In the genomic region with DNA sequence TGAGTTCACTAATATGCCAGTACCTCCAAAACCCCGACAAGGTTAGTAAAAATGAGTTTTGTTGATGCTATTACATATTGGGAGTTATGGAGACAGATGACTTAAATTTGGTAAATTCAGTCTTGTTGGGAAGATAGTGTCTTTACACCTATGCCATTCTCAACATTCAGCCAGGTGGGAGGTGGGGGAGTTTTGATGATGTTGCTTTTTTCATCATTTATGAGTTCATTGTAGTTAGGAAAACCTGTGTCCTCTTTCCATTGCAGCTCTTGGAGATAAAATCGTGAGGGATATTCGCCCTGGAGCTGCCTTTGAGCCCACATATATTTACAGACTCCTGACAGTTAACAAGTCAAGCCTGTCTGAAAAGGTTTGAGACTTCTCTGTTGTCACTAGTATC, we compare ENCODE assay signal across 19 cellular contexts. TPM values are rescaled to one million over a fixed set of nuclear protein-coding genes. Genes with fewer than 3 reads are reported as not detected.
DNase-seq lines count a peak whose midpoint lies in the region; ATAC-seq and TF ChIP-seq lines count a peak whose summit lies in the region.
"Had no signal": no experiment of that assay in that cellular context is flagged by ENCODE, and none has a peak within 500 bp of the region (broad histone marks: within the 10 kb centered on the region; RNA-seq: fewer than 3 reads in every experiment).

No MANE protein-coding gene starts in this region.

- DNase-seq in CD4-positive, CD25-positive, alpha-beta regulatory T cell = no peak
- DNase-seq in CD4-positive, alpha-beta memory T cell = peak in 1 of 5 donors; percentile 26
- no peak for DNase-seq in T-helper 17 cell
- no peak for DNase-seq in naive thymus-derived CD8-positive, alpha-beta T cell
- no peak for DNase-seq in SIG-M5 treated with dmso at 0.1 percent for 504 hours (lab: John Stamatoyannopoulos, UW; ENCODE audit: unreplicated experiment)
- no peak for DNase-seq in kidney glomerular epithelial cell (lab: John Stamatoyannopoulos, UW)
- DNase-seq in WERI-Rb-1 = no peak
- DNase-seq: Calu3, GF-D8, NCI-H1105 treated with DMSO at 0.1 percent for 48 hours, NCI-H1694 treated with DMSO at 0.1 percent for 48 hours, NCI-H2107, NCI-H226, NCI-H524, NCI-H82, OCI-M1, Right ventricle myocardium superior, SK-N-SH had no signal

- no peaks in the 10 kb centered on the region for H3K9me3 ChIP-seq in CD4-positive, CD25-positive, alpha-beta regulatory T cell (ENCODE audit: control insufficient read depth in 2 of 2, low read length in 2 of 2)
- H3K9me3 ChIP-seq in CD4-positive, alpha-beta memory T cell (ENCODE audit: control insufficient read depth in 1 of 2, low read length in 2 of 2) = no peaks in the 10 kb centered on the region
- H3K9me3 ChIP-seq in T-helper 17 cell (ENCODE audit: control insufficient read depth, low read length, poor library complexity, severe bottlenecking) (no peaks in the 10 kb centered on the region), WERI-Rb-1 (ENCODE audit: severe bottlenecking) (no peaks in the 10 kb centered on the region)
- H3K9me3 ChIP-seq: SK-N-SH had no signal

- no peak for TF ChIP-seq CTCF in WERI-Rb-1 (IDR thresholded peaks at IDR 0.05; ENCODE audit: low read depth, low read length)

- peaks cover 15% of the 10 kb centered on the region for H3K4me1 ChIP-seq in CD4-positive, CD25-positive, alpha-beta regulatory T cell (ENCODE audit: control insufficient read depth, insufficient read depth, low read length, poor library complexity, severe bottlenecking)
- H3K4me1 ChIP-seq in CD4-positive, alpha-beta memory T cell (ENCODE audit: insufficient read depth, low read length) = peaks cover 68% of the 10 kb centered on the region

- no peaks in the 10 kb centered on the region for H3K27me3 Mint-ChIP-seq in CD4-positive, CD25-positive, alpha-beta regulatory T cell
- H3K27me3 Mint-ChIP-seq in CD4-positive, alpha-beta memory T cell = no peaks in the 10 kb centered on the region
- H3K27me3 Mint-ChIP-seq in T-helper 17 cell = no peaks in the 10 kb centered on the region
- no peaks in the 10 kb centered on the region for H3K27me3 Mint-ChIP-seq in naive thymus-derived CD8-positive, alpha-beta T cell

- peaks cover 25 to 42% (median 38%) of the 10 kb centered on the region in 4 donors for H3K4me1 Mint-ChIP-seq in CD4-positive, CD25-positive, alpha-beta regulatory T cell
- peaks cover 50 to 81% (median 69%) of the 10 kb centered on the region in 4 donors for H3K4me1 Mint-ChIP-seq in CD4-positive, alpha-beta memory T cell
- H3K4me1 Mint-ChIP-seq in T-helper 17 cell = peaks cover 69% of the 10 kb centered on the region
- H3K4me1 Mint-ChIP-seq in naive thymus-derived CD8-positive, alpha-beta T cell = peaks cover 31 to 70% (median 51%) of the 10 kb centered on the region in 4 donors

- H3K27ac Mint-ChIP-seq in CD4-positive, CD25-positive, alpha-beta regulatory T cell = peak overlapping the region in 2 of 3 donors; percentile 38 to 79
- peak overlapping the region; percentile 78 to 98 (median 95) for H3K27ac Mint-ChIP-seq in CD4-positive, alpha-beta memory T cell
- peak overlapping the region; percentile 100 for H3K27ac Mint-ChIP-seq in T-helper 17 cell
- H3K27ac Mint-ChIP-seq in naive thymus-derived CD8-positive, alpha-beta T cell = peak overlapping the region; percentile 51 to 95 (median 92)

- POLR2A ChIA-PET in CD4-positive, alpha-beta memory T cell (lab: Charles Lee; ENCODE audit: partially characterized antibody) = interaction anchor here (0.9 to 3.1 kb wide), 7 partner anchors 9 to 255 kb away, joined by 3 to 23 read pairs (median 5); a partner anchor contains a TSS
- POLR2A ChIA-PET in naive thymus-derived CD8-positive, alpha-beta T cell (lab: Charles Lee) = no interaction called here

- no peak overlapping the region for H3K4me3 ChIP-seq in CD4-positive, CD25-positive, alpha-beta regulatory T cell (ENCODE audit: low read depth, low read length)
- no peak overlapping the region for H3K4me3 ChIP-seq in CD4-positive, alpha-beta memory T cell (ENCODE audit: low read length in 2 of 2)
- no peak overlapping the region for H3K4me3 ChIP-seq in WERI-Rb-1 (ENCODE audit: low read depth, low read length)

- intact Hi-C loops in CD4-positive, alpha-beta memory T cell (cut with micrococcal nuclease) = no loop called here

- no peaks in the 10 kb centered on the region for H3K27me3 ChIP-seq in CD4-positive, CD25-positive, alpha-beta regulatory T cell (ENCODE audit: control insufficient read depth, insufficient read depth, low read length)
- no peaks in the 10 kb centered on the region for H3K27me3 ChIP-seq in CD4-positive, alpha-beta memory T cell (ENCODE audit: insufficient read depth, low read length)
- no peaks in the 10 kb centered on the region for H3K27me3 ChIP-seq in WERI-Rb-1 (ENCODE audit: insufficient read depth, low read depth, severe bottlenecking)

- no peaks in the 10 kb centered on the region for H3K9me3 Mint-ChIP-seq in CD4-positive, CD25-positive, alpha-beta regulatory T cell
- H3K9me3 Mint-ChIP-seq in CD4-positive, alpha-beta memory T cell = no peaks in the 10 kb centered on the region
- no peaks in the 10 kb centered on the region for H3K9me3 Mint-ChIP-seq in naive thymus-derived CD8-positive, alpha-beta T cell
- H3K9me3 Mint-ChIP-seq: CD14-positive monocyte had no signal

- CTCF ChIA-PET in CD4-positive, alpha-beta memory T cell (lab: Charles Lee; ENCODE audit: partially characterized antibody) = interaction anchor here (0.9 to 3.9 kb wide), 7 partner anchors 13 to 211 kb away, joined by 3 to 32 read pairs (median 6); no protein-coding TSS in a partner anchor

- H3K36me3 Mint-ChIP-seq in CD4-positive, CD25-positive, alpha-beta regulatory T cell = peaks cover 29% of the 10 kb centered on the region
- H3K36me3 Mint-ChIP-seq in CD4-positive, alpha-beta memory T cell = peaks cover 42 to 48% of the 10 kb centered on the region in 2 donors
- H3K36me3 Mint-ChIP-seq in T-helper 17 cell (ENCODE audit: low read depth) = peaks cover 7% of the 10 kb centered on the region
- H3K36me3 Mint-ChIP-seq in naive thymus-derived CD8-positive, alpha-beta T cell = peaks cover 0 to 47% (median 29%) of the 10 kb centered on the region in 3 donors

- no peak for ATAC-seq in CD4-positive, CD25-positive, alpha-beta regulatory T cell (ENCODE audit: low read depth in 2 of 2)
- no peak for ATAC-seq in T-helper 17 cell
- ATAC-seq in naive thymus-derived CD8-positive, alpha-beta T cell = no peak

- H3K4me3 Mint-ChIP-seq in CD4-positive, CD25-positive, alpha-beta regulatory T cell = no peak overlapping the region
- H3K4me3 Mint-ChIP-seq in CD4-positive, alpha-beta memory T cell = peak overlapping the region; percentile 26 to 80 (median 72)
- peak overlapping the region; percentile 84 for H3K4me3 Mint-ChIP-seq in T-helper 17 cell
- H3K4me3 Mint-ChIP-seq in naive thymus-derived CD8-positive, alpha-beta T cell = peak overlapping the region in 1 of 10 donors; percentile 5
- H3K4me3 Mint-ChIP-seq: CD14-positive monocyte had no signal

- H3K36me3 ChIP-seq in CD4-positive, CD25-positive, alpha-beta regulatory T cell (ENCODE audit: control insufficient read depth, insufficient read depth, low read length) = peaks cover 50% of the 10 kb centered on the region
- H3K36me3 ChIP-seq in CD4-positive, alpha-beta memory T cell (ENCODE audit: insufficient read depth, low read length) = peaks cover 38% of the 10 kb centered on the region
- no peaks in the 10 kb centered on the region; the same call in none of the 2 replicates for H3K36me3 ChIP-seq in WERI-Rb-1

- H3K27ac ChIP-seq in CD4-positive, CD25-positive, alpha-beta regulatory T cell (ENCODE audit: insufficient read depth, low read length, poor library complexity, severe bottlenecking) = no peak overlapping the region
- H3K27ac ChIP-seq in CD4-positive, alpha-beta memory T cell (ENCODE audit: low read depth, low read length) = peak overlapping the region; percentile 62
- H3K27ac ChIP-seq in WERI-Rb-1 = no peak overlapping the region

RNA-seq across cellular contexts. Expression of a gene that starts 59.9 kb away (rescaled TPM):
- total RNA-seq in CD4-positive, CD25-positive, alpha-beta regulatory T cell = 0.54 TPM
- polyA plus RNA-seq in CD4-positive, CD25-positive, alpha-beta regulatory T cell = under 1 TPM in 2 of 4 donors, not detected in 2; 0.16 to 0.30 TPM
- under 1 TPM; 0.32 to 0.89 TPM for total RNA-seq in CD4-positive, alpha-beta memory T cell
- polyA plus RNA-seq in CD4-positive, alpha-beta memory T cell = 1 to 10 TPM; 1.0 to 2.5 TPM
- total RNA-seq in T-helper 17 cell = 1 to 10 TPM; 1.9 to 4.2 TPM
- total RNA-seq in naive thymus-derived CD8-positive, alpha-beta T cell = not detected
- polyA plus RNA-seq in naive thymus-derived CD8-positive, alpha-beta T cell = under 1 TPM; 0.05 to 0.24 (median 0.07) TPM

Comparison
In these comparisons a context has a peak if more than half of its experiments do, and no peak if none do; other contexts are left out.
1. H3K4me3 Mint-ChIP-seq: peak in CD4-positive, alpha-beta memory T cell (8 of 8) and T-helper 17 cell (single experiment); none in CD4-positive, CD25-positive, alpha-beta regulatory T cell (0 of 4).
2. Peak in every context shown above with its lines, with median percentiles within 50 percentile points of each other: H3K27ac Mint-ChIP-seq.